ENCODE assay signal across 29 cellular contexts in genomic region chr14:21617614-21618013, GRCh38. TPM values are rescaled to one million over a fixed set of nuclear protein-coding genes. Genes with fewer than 3 reads are reported as not detected.
"Had no signal": no experiment of that assay in that cellular context is flagged by ENCODE, and none has a peak within 500 bp of the region (broad histone marks: within the 10 kb centered on the region; RNA-seq: fewer than 3 reads in every experiment).

No MANE protein-coding gene starts in this region.

- ATAC-seq: activated CD8-positive, alpha-beta T cell treated with anti-CD3 and anti-CD28 coated beads, Interleukin-2, amount 10 ng/mL, durations not matched to agents 7 days and 5 days; activated naive CD4-positive, alpha-beta T cell treated with anti-CD3 and anti-CD28 coated beads, Interleukin-2, amount 50 U/mL, for 72 hours; activated naive CD8-positive, alpha-beta T cell treated with anti-CD3 and anti-CD28 coated beads, Interleukin-2, amount 50 U/mL, for 24 hours; body of pancreas; Panc1; Right ventricle myocardium inferior had no signal

- DNase-seq: activated CD4-positive, alpha-beta T cell treated with anti-CD3 and anti-CD28 coated beads for 4 hours; activated CD4-positive, alpha-beta T cell treated with anti-CD3 and anti-CD28 coated beads, Interleukin-2, amount 50 U/mL, for 4 hours; activated CD8-positive, alpha-beta memory T cell treated with anti-CD3 and anti-CD28 coated beads, Interleukin-2, amount 50 U/mL, for 48 hours; activated CD8-positive, alpha-beta T cell treated with anti-CD3 and anti-CD28 coated beads, Interleukin-2, amount 10 ng/mL, durations not matched to agents 7 days and 5 days; activated naive CD8-positive, alpha-beta T cell treated with anti-CD3 and anti-CD28 coated beads, Interleukin-2, amount 50 U/mL, for 24 hours; activated T-cell treated with anti-CD3 and anti-CD28 coated beads, Interleukin-2, amount 50 U/mL, for 1 hour; amniotic stem cell; body of pancreas; central memory CD4-positive, alpha-beta T cell; MG63; MV-4-11; NCI-H1092 treated with DMSO at 0.1 percent for 48 hours; NCI-H1417 treated with DMSO at 0.1 percent for 48 hours; NCI-H1694; NCI-H2029; NCI-H510A treated with DMSO at 0.1 percent for 48 hours; NCI-H69; NK-92 treated with Interleukin-12 subunit alpha and Interleukin-12 subunit beta, amount 100 ng/mL, for 24 hours; OCI-M1; RPMI8226; SK-N-SH; T-helper 1 cell had no signal

- H3K27ac ChIP-seq: ascending aorta, body of pancreas, VCaP had no signal

- H3K9ac ChIP-seq: SK-N-SH had no signal

- H3K4me1 Mint-ChIP-seq: activated naive CD8-positive, alpha-beta T cell treated with anti-CD3 and anti-CD28 coated beads, Interleukin-2, amount 50 U/mL, for 24 hours had no signal

- H3K27ac Mint-ChIP-seq: activated CD8-positive, alpha-beta T cell treated with anti-CD3 and anti-CD28 coated beads, Interleukin-2, amount 10 ng/mL, durations not matched to agents 7 days and 5 days; activated naive CD4-positive, alpha-beta T cell treated with anti-CD3 and anti-CD28 coated beads, Interleukin-2, amount 50 U/mL, for 72 hours; activated naive CD8-positive, alpha-beta T cell treated with anti-CD3 and anti-CD28 coated beads, Interleukin-2, amount 50 U/mL, for 24 hours had no signal

- H3K4me1 ChIP-seq: ascending aorta, body of pancreas had no signal

- H3K9me3 ChIP-seq: ascending aorta, body of pancreas, MG63, SK-N-SH had no signal

- H3K36me3 Mint-ChIP-seq: activated naive CD4-positive, alpha-beta T cell treated with anti-CD3 and anti-CD28 coated beads, Interleukin-2, amount 50 U/mL, for 72 hours had no signal

- H3K9me3 Mint-ChIP-seq: activated naive CD4-positive, alpha-beta T cell treated with anti-CD3 and anti-CD28 coated beads, Interleukin-2, amount 50 U/mL, for 72 hours; activated naive CD8-positive, alpha-beta T cell treated with anti-CD3 and anti-CD28 coated beads, Interleukin-2, amount 50 U/mL, for 24 hours had no signal

- H3K4me2 ChIP-seq: SK-N-SH had no signal

- H3K27me3 ChIP-seq: ascending aorta, body of pancreas had no signal

- H3K4me3 ChIP-seq: ascending aorta, body of pancreas, MG63 had no signal

- H3K36me3 ChIP-seq: ascending aorta, MG63 had no signal

- H3K4me3 Mint-ChIP-seq: activated CD8-positive, alpha-beta T cell treated with anti-CD3 and anti-CD28 coated beads, Interleukin-2, amount 10 ng/mL, durations not matched to agents 7 days and 5 days; activated naive CD8-positive, alpha-beta T cell treated with anti-CD3 and anti-CD28 coated beads, Interleukin-2, amount 50 U/mL, for 24 hours had no signal

RNA-seq across cellular contexts. Expression of gene OR10G2, which starts 17.1 kb away (rescaled TPM):
- total RNA-seq: activated CD8-positive, alpha-beta T cell treated with anti-CD3 and anti-CD28 coated beads, Interleukin-2, amount 10 ng/mL, durations not matched to agents 7 days and 5 days; activated naive CD4-positive, alpha-beta T cell treated with anti-CD3 and anti-CD28 coated beads, Interleukin-2, amount 50 U/mL, for 72 hours; ascending aorta; body of pancreas; bronchial epithelial cell; Right ventricle myocardium inferior; T-helper 2 cell treated with Interferon-gamma antibody and Interleukin-4, amounts not matched to agents 100 ng/mL and 5 ng/mL, for 36 hours had no signal
- polyA plus RNA-seq: SK-N-SH had no signal

RNA-seq across cellular contexts. Expression of gene OR4E2, which starts 36.0 kb away (rescaled TPM):
- total RNA-seq: activated CD8-positive, alpha-beta T cell treated with anti-CD3 and anti-CD28 coated beads, Interleukin-2, amount 10 ng/mL, durations not matched to agents 7 days and 5 days; ascending aorta; body of pancreas; bronchial epithelial cell; Right ventricle myocardium inferior; T-helper 2 cell treated with Interferon-gamma antibody and Interleukin-4, amounts not matched to agents 100 ng/mL and 5 ng/mL, for 36 hours had no signal
- polyA plus RNA-seq: SK-N-SH had no signal

RNA-seq across cellular contexts. Expression of gene OR10G3, which starts 37.7 kb away (rescaled TPM):
- total RNA-seq: activated CD8-positive, alpha-beta T cell treated with anti-CD3 and anti-CD28 coated beads, Interleukin-2, amount 10 ng/mL, durations not matched to agents 7 days and 5 days; activated naive CD4-positive, alpha-beta T cell treated with anti-CD3 and anti-CD28 coated beads, Interleukin-2, amount 50 U/mL, for 72 hours; ascending aorta; body of pancreas; bronchial epithelial cell; Right ventricle myocardium inferior; T-helper 2 cell treated with Interferon-gamma antibody and Interleukin-4, amounts not matched to agents 100 ng/mL and 5 ng/mL, for 36 hours had no signal
- polyA plus RNA-seq: SK-N-SH had no signal

RNA-seq across cellular contexts. Expression of gene OR4E1, which starts 56.0 kb away (rescaled TPM):
- total RNA-seq: ascending aorta; body of pancreas; bronchial epithelial cell; Right ventricle myocardium inferior; T-helper 2 cell treated with Interferon-gamma antibody and Interleukin-4, amounts not matched to agents 100 ng/mL and 5 ng/mL, for 36 hours had no signal
- polyA plus RNA-seq: SK-N-SH had no signal
